21 cellular contexts compared by ENCODE assay signal in genomic region chr5:65837139-65837538, GRCh38.
DNase-seq lines count a peak whose midpoint lies in the region; ATAC-seq, FAIRE-seq and TF ChIP-seq lines count a peak whose summit lies in the region.
"Had no signal": no experiment of that assay in that cellular context is flagged by ENCODE, and none has a peak within 500 bp of the region (broad histone marks: within the 10 kb centered on the region; RNA-seq: fewer than 3 reads in every experiment).

No MANE protein-coding gene starts in this region.

- H4K20me1 ChIP-seq in keratinocyte (ENCODE audit: control insufficient read depth, extremely low read depth, insufficient read depth, low read length) (no peaks in the 10 kb centered on the region), PC-9 (ENCODE audit: insufficient read depth) (no peaks in the 10 kb centered on the region)

- H3K27me3 ChIP-seq in brain microvascular endothelial cell (replicated peaks) (no peaks in the 10 kb centered on the region), keratinocyte (ENCODE audit: control insufficient read depth, extremely low read depth, insufficient read depth, low read length) (no peaks in the 10 kb centered on the region), PC-9 (ENCODE audit: insufficient read depth, low read depth) (no peaks in the 10 kb centered on the region), tibial nerve (no peaks in the 10 kb centered on the region)
- H3K27me3 ChIP-seq: upper lobe of right lung had no signal

- H3K9ac ChIP-seq in keratinocyte (ENCODE audit: control insufficient read depth, extremely low read depth, insufficient read depth, low read length): no peak overlapping the region

- no peaks in the 10 kb centered on the region; the same call in 1 of the 2 replicates for H3F3A ChIP-seq in PC-9 (ENCODE audit: insufficient read depth, low read depth)

- no peaks in the 10 kb centered on the region for H3K9me2 ChIP-seq in PC-9 (ENCODE audit: insufficient read depth)

- no peaks in the 10 kb centered on the region for H3K27me3 Mint-ChIP-seq in activated CD4-positive, alpha-beta memory T cell treated with anti-CD3 and anti-CD28 coated beads for 36 hours
- H3K27me3 Mint-ChIP-seq: stimulated activated naive CD8-positive, alpha-beta T cell treated with anti-CD3 and anti-CD28 coated beads, Interleukin-15, amount 100 ng/mL, for 72 hours had no signal

- no peak overlapping the region for H2AFZ ChIP-seq in keratinocyte (ENCODE audit: control insufficient read depth, low read length)
- no peak overlapping the region for H2AFZ ChIP-seq in PC-9

- FAIRE-seq in HTR-8/SVneo (lab: Jason Lieb, UNC): no peak
- FAIRE-seq in keratinocyte (lab: Jason Lieb, UNC): peak; percentile 29
- FAIRE-seq: G401.6, GM12892 had no signal

- H3K79me2 ChIP-seq in keratinocyte (ENCODE audit: control insufficient read depth, insufficient read depth, low read length) (no peaks in the 10 kb centered on the region), PC-9 (ENCODE audit: low read depth) (no peaks in the 10 kb centered on the region)

- dilution Hi-C loops in keratinocyte (cut with MboI; ENCODE audit: extremely low pct_ligation_motif_present, low sequenced_read_pairs): no loop called here

- H3K4me3 Mint-ChIP-seq in activated CD4-positive, alpha-beta memory T cell treated with anti-CD3 and anti-CD28 coated beads for 36 hours: no peak overlapping the region
- H3K4me3 Mint-ChIP-seq: neural crest cell; stimulated activated naive CD8-positive, alpha-beta T cell treated with anti-CD3 and anti-CD28 coated beads, Interleukin-15, amount 100 ng/mL, for 72 hours had no signal

- intact Hi-C loops in PC-9 (cut with micrococcal nuclease; ENCODE audit: unreplicated experiment): no loop called here
- intact Hi-C loops in activated CD4-positive, alpha-beta memory T cell treated with anti-CD3 and anti-CD28 coated beads for 36 hours (cut with micrococcal nuclease): no loop called here

- no peak overlapping the region for H3K4me2 ChIP-seq in keratinocyte (ENCODE audit: control insufficient read depth, extremely low read depth, insufficient read depth, low read depth, low read length)
- H3K4me2 ChIP-seq in PC-9: no peak overlapping the region

- H3K4me3 ChIP-seq in brain microvascular endothelial cell (ENCODE audit: low read depth, low read length): no peak overlapping the region
- H3K4me3 ChIP-seq in keratinocyte (ENCODE audit: control insufficient read depth in 2 of 3, extremely low read depth in 1 of 3, insufficient read depth in 2 of 3, low read depth in 1 of 3, low read length in 3 of 3): no peak overlapping the region
- no peak overlapping the region for H3K4me3 ChIP-seq in PC-9
- no peak overlapping the region for H3K4me3 ChIP-seq in tibial nerve
- H3K4me3 ChIP-seq: upper lobe of right lung had no signal

- no TSS peak for BruUV-seq in PC-9 (replicated peaks; lab: Mats Ljungman, UMichigan)

- H3K9me3 ChIP-seq in keratinocyte (ENCODE audit: control insufficient read depth, low read depth, low read length): no peaks in the 10 kb centered on the region
- H3K9me3 ChIP-seq in PC-9 (ENCODE audit: insufficient read depth, low read depth): no peaks in the 10 kb centered on the region
- H3K9me3 ChIP-seq in tibial nerve: no peaks in the 10 kb centered on the region
- H3K9me3 ChIP-seq: upper lobe of right lung had no signal

- no peaks in the 10 kb centered on the region for H3K4me1 Mint-ChIP-seq in activated CD4-positive, alpha-beta memory T cell treated with anti-CD3 and anti-CD28 coated beads for 36 hours (ENCODE audit: low read depth)

- CTCF ChIA-PET in PC-9 (lab: Charles Lee): no interaction called here
- CTCF ChIA-PET in activated CD4-positive, alpha-beta memory T cell treated with anti-CD3 and anti-CD28 coated beads for 36 hours (lab: Charles Lee): interaction anchor here (0.6 kb wide), 1 partner anchor 31 kb away, joined by 3 read pairs; no protein-coding TSS in a partner anchor

- no peaks in the 10 kb centered on the region for H3K9me1 ChIP-seq in keratinocyte (ENCODE audit: control insufficient read depth, extremely low read depth, insufficient read depth, low read length)

- no peak for ATAC-seq in HG03280 (IDR thresholded peaks at IDR 0.05; ENCODE audit: unreplicated experiment)
- ATAC-seq: left colon; stimulated activated naive CD8-positive, alpha-beta T cell treated with anti-CD3 and anti-CD28 coated beads, Interleukin-15, amount 100 ng/mL, for 72 hours; upper lobe of right lung had no signal

- no peak overlapping the region for H3K27ac ChIP-seq in brain microvascular endothelial cell
- no peak overlapping the region for H3K27ac ChIP-seq in keratinocyte (ENCODE audit: control insufficient read depth, insufficient read depth, low read length)
- no peak overlapping the region for H3K27ac ChIP-seq in PC-9
- no peak overlapping the region for H3K27ac ChIP-seq in tibial nerve
- H3K27ac ChIP-seq: upper lobe of right lung had no signal

- H3K36me3 ChIP-seq in brain microvascular endothelial cell (replicated peaks) (no peaks in the 10 kb centered on the region), keratinocyte (ENCODE audit: control insufficient read depth in 2 of 2, extremely low read depth in 1 of 2, insufficient read depth in 2 of 2, low read length in 2 of 2) (no peaks in the 10 kb centered on the region), PC-9 (ENCODE audit: low read depth) (no peaks in the 10 kb centered on the region), tibial nerve (no peaks in the 10 kb centered on the region)
- H3K36me3 ChIP-seq: upper lobe of right lung had no signal

- no peak for TF ChIP-seq POLR2A in tibial nerve (IDR thresholded peaks at IDR 0.05)

- H3K4me1 ChIP-seq in keratinocyte (ENCODE audit: control insufficient read depth, extremely low read depth, insufficient read depth, low read length) (peaks cover 9% of the 10 kb centered on the region), PC-9 (replicated peaks; ENCODE audit: insufficient read depth) (no peaks in the 10 kb centered on the region), tibial nerve (no peaks in the 10 kb centered on the region)
- H3K4me1 ChIP-seq: upper lobe of right lung had no signal

- in situ Hi-C loops in brain microvascular endothelial cell (cut with HindIII; ENCODE audit: low pct_ligation_motif_present, low sequenced_read_pairs): no loop called here

- POLR2A ChIA-PET in PC-9 (lab: Charles Lee; ENCODE audit: unreplicated experiment): interaction anchor here (0.6 kb wide), 1 partner anchor 115 kb away, joined by 5 read pairs; no protein-coding TSS in a partner anchor
- POLR2A ChIA-PET in activated CD4-positive, alpha-beta memory T cell treated with anti-CD3 and anti-CD28 coated beads for 36 hours (lab: Charles Lee): no interaction called here

- H3K36me3 Mint-ChIP-seq in activated CD4-positive, alpha-beta memory T cell treated with anti-CD3 and anti-CD28 coated beads for 36 hours: no peaks in the 10 kb centered on the region

- DNase-seq in AG08395 (ENCODE audit: low spot score): peak; percentile 61
- peak; percentile 35 for DNase-seq in HTR-8/SVneo (ENCODE audit: insufficient read length, low spot score)
- peak; percentile 35 for DNase-seq in brain microvascular endothelial cell
- DNase-seq in keratinocyte (ENCODE audit: low read depth, low spot score): peak; percentile 15
- DNase-seq in PC-9: no peak
- no peak for DNase-seq in tibial nerve (ENCODE audit: low spot score in 2 of 2)
- no peak for DNase-seq in activated CD4-positive, alpha-beta memory T cell treated with anti-CD3 and anti-CD28 coated beads for 36 hours
- DNase-seq: activated CD4-positive, alpha-beta T cell treated with anti-CD3 and anti-CD28 coated beads for 4 hours; activated gamma-delta T cell; amygdala; cortex of kidney; left colon; midbrain; NCI-H1048; NCI-H2107; stimulated activated naive CD8-positive, alpha-beta T cell treated with anti-CD3 and anti-CD28 coated beads, Interleukin-15, amount 100 ng/mL, for 72 hours; upper lobe of right lung had no signal

- H3K9me3 Mint-ChIP-seq in activated CD4-positive, alpha-beta memory T cell treated with anti-CD3 and anti-CD28 coated beads for 36 hours: no peaks in the 10 kb centered on the region
- H3K9me3 Mint-ChIP-seq: neural crest cell; stimulated activated naive CD8-positive, alpha-beta T cell treated with anti-CD3 and anti-CD28 coated beads, Interleukin-15, amount 100 ng/mL, for 72 hours had no signal

- no peak overlapping the region for H3K27ac Mint-ChIP-seq in activated CD4-positive, alpha-beta memory T cell treated with anti-CD3 and anti-CD28 coated beads for 36 hours
- H3K27ac Mint-ChIP-seq: stimulated activated naive CD8-positive, alpha-beta T cell treated with anti-CD3 and anti-CD28 coated beads, Interleukin-15, amount 100 ng/mL, for 72 hours had no signal

- TF ChIP-seq CTCF in brain microvascular endothelial cell (IDR thresholded peaks at IDR 0.05; ENCODE audit: low read depth, low read length, missing control alignments) (no peak), keratinocyte (optimal IDR thresholded peaks at IDR 0.05 in 1 of 3, IDR thresholded peaks at IDR 0.05 in 1 of 3, conservative IDR thresholded peaks at IDR 0.05 in 1 of 3; ENCODE audit: extremely low read depth in 1 of 3, insufficient read depth in 2 of 3, low read length in 3 of 3) (no peak), PC-9 (conservative IDR thresholded peaks at IDR 0.05) (no peak), tibial nerve (IDR thresholded peaks at IDR 0.05) (no peak)

- TF ChIP-seq EP300 in tibial nerve (IDR thresholded peaks at IDR 0.05): no peak

Comparison
In these comparisons a context has a peak if more than half of its experiments do, and no peak if none do; other contexts are left out.
1. DNase-seq: peak in AG08395 (single experiment), HTR-8/SVneo (single experiment), brain microvascular endothelial cell (single experiment) and keratinocyte (single experiment); none in PC-9 (0 of 2), tibial nerve (0 of 2) and activated CD4-positive, alpha-beta memory T cell treated with anti-CD3 and anti-CD28 coated beads for 36 hours (single experiment).